In genomic region chr7:92730808-92731207, GRCh38 we compare ENCODE assay signal across 1 cellular context.
TF ChIP-seq lines count a peak whose summit lies in the region.

No MANE protein-coding gene starts in this region.

TF ChIP-seq in IMR-90, 13 proteins besides CTCF, POLR2A, EP300 and RAD21 (continued from another document):
- no peak for TF ChIP-seq RFX5 (IDR thresholded peaks at IDR 0.05; ENCODE audit: low read depth, low read length)
- no peak for TF ChIP-seq MXI1 (IDR thresholded peaks at IDR 0.05; ENCODE audit: borderline replicate concordance, low read depth, low read length)
